Comparison of ENCODE assay signal across 21 cellular contexts in genomic region chr6:32642707-32643106, GRCh38. TPM values are rescaled to one million over a fixed set of nuclear protein-coding genes. Genes with fewer than 3 reads are reported as not detected.
"Had no signal": no experiment of that assay in that cellular context is flagged by ENCODE, and none has a peak within 500 bp of the region (broad histone marks: within the 10 kb centered on the region; RNA-seq: fewer than 3 reads in every experiment).

No MANE protein-coding gene starts in this region.

- H3K27ac ChIP-seq: gastrocnemius medialis, tibial nerve had no signal

- H3K9me3 Mint-ChIP-seq: activated T-cell treated with anti-CD3 and anti-CD28 coated beads, Interleukin-2, amount 50 U/mL, for 72 hours; mesothelial cell of epicardium; T-cell had no signal

- H3K27me3 ChIP-seq: gastrocnemius medialis, tibial nerve had no signal

- H3K4me3 ChIP-seq: gastrocnemius medialis, lung, tibial nerve had no signal

- H3K27me3 Mint-ChIP-seq: activated naive CD8-positive, alpha-beta T cell had no signal

- H3K4me1 ChIP-seq: gastrocnemius medialis, tibial nerve had no signal

- H3K9me3 ChIP-seq: gastrocnemius medialis, tibial nerve had no signal

- FAIRE-seq: bronchial epithelial cell, endometrium, kidney, urothelium cell line had no signal

- H3K4me3 Mint-ChIP-seq: activated naive CD8-positive, alpha-beta T cell; activated T-cell treated with anti-CD3 and anti-CD28 coated beads, Interleukin-2, amount 50 U/mL, for 72 hours; mesothelial cell of epicardium; T-cell had no signal

- DNase-seq: activated CD4-positive, alpha-beta T cell treated with anti-CD3 and anti-CD28 coated beads, Interleukin-2, amount 50 U/mL, for 1 hour; activated gamma-delta T cell; activated T-cell treated with anti-CD3 and anti-CD28 coated beads, Interleukin-2, amount 50 U/mL, for 72 hours; gastrocnemius medialis; head of caudate nucleus; kidney; occipital lobe; posterior cingulate gyrus; stimulated activated naive CD4-positive, alpha-beta T cell treated with Interleukin-2 at 50 U/mL for 16 hours; T-cell; T-helper 9 cell had no signal

- H3K4me1 Mint-ChIP-seq: mesothelial cell of epicardium had no signal

- H3K27ac Mint-ChIP-seq: activated naive CD8-positive, alpha-beta T cell; activated T-cell treated with anti-CD3 and anti-CD28 coated beads, Interleukin-2, amount 50 U/mL, for 72 hours; mesothelial cell of epicardium had no signal

- H3K36me3 Mint-ChIP-seq: activated naive CD8-positive, alpha-beta T cell; mesothelial cell of epicardium; T-cell had no signal

- H3K36me3 ChIP-seq: gastrocnemius medialis, tibial nerve had no signal

RNA-seq across cellular contexts. Expression of gene HLA-DQA1, which starts 5.5 kb away (rescaled TPM):
- total RNA-seq: bronchial epithelial cell, cerebellum, mesothelial cell of epicardium, renal cortical epithelial cell had no signal
- polyA plus RNA-seq: neural cell had no signal

RNA-seq across cellular contexts. Expression of gene HLA-DQB1, which starts 23.8 kb away (rescaled TPM):
- total RNA-seq: bronchial epithelial cell, cerebellum had no signal
- polyA plus RNA-seq: neural cell had no signal

RNA-seq across cellular contexts. Expression of gene HLA-DRB1, which starts 53.1 kb away (rescaled TPM):
- total RNA-seq: bronchial epithelial cell had no signal
- polyA plus RNA-seq: neural cell had no signal
